In the genomic region with DNA sequence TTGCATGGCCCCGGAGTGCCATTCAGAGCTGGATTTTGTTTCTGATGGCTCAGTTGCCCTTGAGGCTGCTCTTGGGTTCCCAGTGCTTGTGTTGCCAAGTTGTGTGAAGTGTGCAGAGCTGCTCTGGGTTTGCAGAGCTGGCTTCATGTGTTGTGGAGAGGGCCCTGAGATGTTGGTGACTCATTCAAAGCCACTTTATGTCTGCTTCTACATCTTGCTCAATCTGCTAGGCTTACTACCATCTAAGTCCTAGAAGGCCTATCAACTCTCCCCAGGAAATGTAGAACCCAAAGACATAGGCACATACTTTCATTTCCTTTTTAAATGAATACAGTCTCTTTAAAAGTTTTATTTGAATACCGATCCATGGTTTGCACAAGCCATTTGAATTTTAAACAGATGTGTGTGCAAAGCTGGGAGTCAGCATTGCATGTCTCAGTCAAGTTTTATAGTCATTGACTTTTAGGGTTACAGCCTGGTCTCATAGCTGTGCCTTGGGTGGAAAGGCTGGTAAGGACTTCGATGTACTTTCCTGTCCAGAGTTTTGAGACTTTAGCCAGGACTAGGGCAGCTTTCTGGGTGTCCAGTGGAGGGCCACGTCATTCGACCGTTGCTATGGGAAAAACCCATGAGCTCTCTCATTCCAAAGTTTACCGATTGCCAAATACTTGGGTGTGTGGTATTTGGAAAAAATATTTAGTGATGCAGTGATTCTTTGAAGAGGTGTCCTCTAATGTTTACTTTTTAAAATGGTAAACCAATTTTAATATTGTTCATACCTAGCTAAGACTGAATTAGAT, we compare ENCODE assay signal across 13 cellular contexts.
DNase-seq lines count a peak whose midpoint lies in the region; ATAC-seq and TF ChIP-seq lines count a peak whose summit lies in the region.
"Had no signal": no experiment of that assay in that cellular context is flagged by ENCODE, and none has a peak within 500 bp of the region (broad histone marks: within the 10 kb centered on the region; RNA-seq: fewer than 3 reads in every experiment).

No MANE protein-coding gene starts in this region.

- no peak overlapping the region for H3K4me2 ChIP-seq in SU-DHL-6 (ENCODE audit: low read depth, low read length, poor library complexity, severe bottlenecking)

- no peaks in the 10 kb centered on the region for H4K20me1 ChIP-seq in SU-DHL-6 (ENCODE audit: low read depth, low read length)

- H3K79me2 ChIP-seq in SU-DHL-6 (ENCODE audit: insufficient read depth, low read length) = peaks cover 62% of the 10 kb centered on the region

- no peaks in the 10 kb centered on the region for H3K9me3 ChIP-seq in SU-DHL-6 (ENCODE audit: insufficient read depth, low read length)
- H3K9me3 ChIP-seq in aorta (ENCODE audit: control insufficient read depth, low read length) = no peaks in the 10 kb centered on the region
- H3K9me3 ChIP-seq: HAP-1, uterus had no signal

- WGBS in aorta, 2 donors = 52 to 64% methylated on average over 7 of the region's 7 CpGs

- H3K9me2 ChIP-seq in SU-DHL-6 (replicated peaks; ENCODE audit: insufficient read depth, low read length) = no peaks in the 10 kb centered on the region

- H3K9me3 Mint-ChIP-seq in effector memory CD8-positive, alpha-beta T cell = no peaks in the 10 kb centered on the region
- no peaks in the 10 kb centered on the region for H3K9me3 Mint-ChIP-seq in activated naive CD4-positive, alpha-beta T cell treated with anti-CD3 and anti-CD28 coated beads, Interleukin-2, amount 50 U/mL, for 72 hours
- H3K9me3 Mint-ChIP-seq: activated T-cell treated with anti-CD3 and anti-CD28 coated beads, Interleukin-2, amount 50 U/mL, for 4 hours had no signal

- H3K27me3 ChIP-seq in SU-DHL-6 (ENCODE audit: low read length) (no peaks in the 10 kb centered on the region), aorta (ENCODE audit: control insufficient read depth in 1 of 2, insufficient read depth in 2 of 2, low read length in 1 of 2) (no peaks in the 10 kb centered on the region)
- H3K27me3 ChIP-seq: uterus had no signal

- no peak overlapping the region for H2AFZ ChIP-seq in SU-DHL-6 (ENCODE audit: low read depth, low read length, severe bottlenecking)

- H3K27ac Mint-ChIP-seq in effector memory CD8-positive, alpha-beta T cell = no peak overlapping the region
- no peak overlapping the region for H3K27ac Mint-ChIP-seq in activated naive CD4-positive, alpha-beta T cell treated with anti-CD3 and anti-CD28 coated beads, Interleukin-2, amount 50 U/mL, for 72 hours

- H3F3A ChIP-seq in SU-DHL-6 (ENCODE audit: insufficient read depth) = peaks cover 3% of the 10 kb centered on the region; the same call in 1 of the 2 replicates

- H3K27ac ChIP-seq in SU-DHL-6 (ENCODE audit: low read depth, low read length) = peak overlapping the region; percentile 50
- H3K27ac ChIP-seq in aorta (ENCODE audit: low read depth in 1 of 2, low read length in 2 of 2) = peak overlapping the region in 1 of 2 donors; percentile 51
- H3K27ac ChIP-seq: uterus had no signal

- TF ChIP-seq CTCF in SU-DHL-6 (IDR thresholded peaks at IDR 0.05; ENCODE audit: insufficient read depth, low read length, poor library complexity, severe bottlenecking) = no peak

- H3K9ac ChIP-seq in SU-DHL-6 (ENCODE audit: low read length) = no peak overlapping the region

- H3K27me3 Mint-ChIP-seq in effector memory CD8-positive, alpha-beta T cell = peaks cover 24 to 30% of the 10 kb centered on the region in 2 donors

- H3K4me3 Mint-ChIP-seq in effector memory CD8-positive, alpha-beta T cell = no peak overlapping the region
- H3K4me3 Mint-ChIP-seq: activated T-cell treated with anti-CD3 and anti-CD28 coated beads, Interleukin-2, amount 50 U/mL, for 4 hours had no signal

- no peak overlapping the region for H3K4me3 ChIP-seq in SU-DHL-6 (ENCODE audit: insufficient read depth, low read length, poor library complexity, severe bottlenecking)
- no peak overlapping the region for H3K4me3 ChIP-seq in aorta (ENCODE audit: low read length in 2 of 2)
- H3K4me3 ChIP-seq: HAP-1, skin epidermis, uterus had no signal

- ATAC-seq in Right ventricle myocardium superior (ENCODE audit: poor library complexity) (peak; percentile 41), left ventricle myocardium superior (peak; percentile 59), aorta (ENCODE audit: low FRiP score) (peak; percentile 84)
- no peak for ATAC-seq in effector memory CD8-positive, alpha-beta T cell (replicated peaks)
- no peak for ATAC-seq in activated naive CD4-positive, alpha-beta T cell treated with anti-CD3 and anti-CD28 coated beads, Interleukin-2, amount 50 U/mL, for 72 hours
- ATAC-seq: activated T-cell treated with anti-CD3 and anti-CD28 coated beads, Interleukin-2, amount 50 U/mL, for 4 hours had no signal

- no peaks in the 10 kb centered on the region for H3K36me3 Mint-ChIP-seq in effector memory CD8-positive, alpha-beta T cell (ENCODE audit: insufficient read depth)
- H3K36me3 Mint-ChIP-seq in activated naive CD4-positive, alpha-beta T cell treated with anti-CD3 and anti-CD28 coated beads, Interleukin-2, amount 50 U/mL, for 72 hours = no peaks in the 10 kb centered on the region

- DNase-seq in Right ventricle myocardium superior = no peak
- DNase-seq in cardiac septum (ENCODE audit: low spot score) = no peak
- DNase-seq in left ventricle myocardium superior = no peak
- DNase-seq in aorta = no peak
- DNase-seq in cerebellum (ENCODE audit: low spot score) = no peak
- DNase-seq in effector memory CD8-positive, alpha-beta T cell = no peak
- DNase-seq in activated naive CD4-positive, alpha-beta T cell treated with anti-CD3 and anti-CD28 coated beads, Interleukin-2, amount 50 U/mL, for 72 hours (ENCODE audit: low spot score in 2 of 2) = no peak
- DNase-seq: activated T-cell treated with anti-CD3 and anti-CD28 coated beads, Interleukin-2, amount 50 U/mL, for 4 hours; NCI-H1436; uterus had no signal

- H3K4me1 ChIP-seq in aorta (ENCODE audit: control insufficient read depth in 1 of 2, insufficient read depth in 2 of 2, low read length in 2 of 2) = peaks cover 0 to 2% of the 10 kb centered on the region in 2 donors
- H3K4me1 ChIP-seq: HAP-1, uterus had no signal

- H3K4me1 Mint-ChIP-seq in effector memory CD8-positive, alpha-beta T cell (ENCODE audit: low read depth in 2 of 2) = no peaks in the 10 kb centered on the region

- H3K36me3 ChIP-seq in SU-DHL-6 (ENCODE audit: low read length) = peaks cover 5% of the 10 kb centered on the region; the same call in 1 of the 2 replicates
- H3K36me3 ChIP-seq in aorta (ENCODE audit: control insufficient read depth in 1 of 2, insufficient read depth in 2 of 2, low read length in 1 of 2) = no peaks in the 10 kb centered on the region
- H3K36me3 ChIP-seq: HAP-1, uterus had no signal

- intact Hi-C loops in Right ventricle myocardium superior (cut with DNase I) = no loop called here
- intact Hi-C loops in cardiac septum (cut with DNase I) = no loop called here
- intact Hi-C loops in left ventricle myocardium superior (cut with micrococcal nuclease) = no loop called here
- intact Hi-C loops in aorta (cut with DNase I) = no loop called here

Comparison
In these comparisons a context has a peak if more than half of its experiments do, and no peak if none do; other contexts are left out.
1. ATAC-seq: peak in Right ventricle myocardium superior (single experiment), left ventricle myocardium superior (single experiment) and aorta (single experiment); none in effector memory CD8-positive, alpha-beta T cell (single experiment) and activated naive CD4-positive, alpha-beta T cell treated with anti-CD3 and anti-CD28 coated beads, Interleukin-2, amount 50 U/mL, for 72 hours (0 of 2).